Comparison of ENCODE assay signal across 21 cellular contexts in genomic region chr13:24207841-24208240, GRCh38. TPM values are rescaled to one million over a fixed set of nuclear protein-coding genes. Genes with fewer than 3 reads are reported as not detected.
DNase-seq lines count a peak whose midpoint lies in the region; ATAC-seq, FAIRE-seq and TF ChIP-seq lines count a peak whose summit lies in the region.
"Had no signal": no experiment of that assay in that cellular context is flagged by ENCODE, and none has a peak within 500 bp of the region (broad histone marks: within the 10 kb centered on the region; RNA-seq: fewer than 3 reads in every experiment).

No MANE protein-coding gene starts in this region.

- H3K27me3 ChIP-seq in astrocyte (ENCODE audit: insufficient read depth, low read length), result no peaks in the 10 kb centered on the region
- no peaks in the 10 kb centered on the region for H3K27me3 ChIP-seq in pancreas
- H3K27me3 ChIP-seq: tibial artery had no signal

- peak; percentile 18 for DNase-seq in COR-L47 (lab: John Stamatoyannopoulos, UW)
- DNase-seq in NCI-H1105 (lab: John Stamatoyannopoulos, UW), result peak; percentile 30
- no peak for DNase-seq in astrocyte (ENCODE audit: low read depth)
- DNase-seq in pancreas, result no peak
- DNase-seq: activated CD4-positive, CD25-positive, alpha-beta regulatory T cell treated with anti-CD3 and anti-CD28 coated beads, Interleukin-2, amount 50 U/mL, for 72 hours; activated CD8-positive, alpha-beta memory T cell treated with anti-CD3 and anti-CD28 coated beads for 24 hours; activated T-cell treated with anti-CD3 and anti-CD28 coated beads, Interleukin-2, amount 50 U/mL, for 48 hours; endodermal cell; midbrain; NCI-H1694; posterior cingulate gyrus; SK-N-SH; stimulated activated CD4-positive, alpha-beta T cell treated with anti-CD3 and anti-CD28 coated beads, Interleukin-2, amount 100 ng/mL, for 24 hours; stimulated activated naive CD4-positive, alpha-beta T cell treated with Interleukin-2 at 50 U/mL for 16 hours had no signal

- FAIRE-seq in astrocyte (lab: Jason Lieb, UNC) (no peak), pancreas (lab: Jason Lieb, UNC) (no peak)
- FAIRE-seq: colon had no signal

- H3K27ac ChIP-seq in astrocyte (ENCODE audit: low read depth, low read length) (no peak overlapping the region), pancreas (peak overlapping the region; percentile 11 to 77 (median 36))
- H3K27ac ChIP-seq: tibial artery had no signal

- no peak overlapping the region for H3K27ac Mint-ChIP-seq in astrocyte (ENCODE audit: unreplicated experiment)
- H3K27ac Mint-ChIP-seq: activated naive CD4-positive, alpha-beta T cell treated with anti-CD3 and anti-CD28 coated beads, Interleukin-2, amount 50 U/mL, for 24 hours; endodermal cell; natural killer cell treated with Interleukin-12 subunit alpha and Interleukin-12 subunit beta and Interleukin-15 and Interleukin-18, amount 100 ng/mL, for 72 hours had no signal

- H3K4me3 Mint-ChIP-seq in astrocyte (ENCODE audit: unreplicated experiment), result no peak overlapping the region
- H3K4me3 Mint-ChIP-seq: activated naive CD4-positive, alpha-beta T cell treated with anti-CD3 and anti-CD28 coated beads, Interleukin-2, amount 50 U/mL, for 24 hours; endodermal cell; natural killer cell treated with Interleukin-12 subunit alpha and Interleukin-12 subunit beta and Interleukin-15 and Interleukin-18, amount 100 ng/mL, for 72 hours had no signal

- peak overlapping the region; percentile 55 for H3K4me2 ChIP-seq in astrocyte (ENCODE audit: low read length)
- H3K4me2 ChIP-seq: SK-N-SH had no signal

- peak overlapping the region; percentile 1 for H3K9ac ChIP-seq in astrocyte (ENCODE audit: low read length)
- H3K9ac ChIP-seq: SK-N-SH had no signal

- H3K79me2 ChIP-seq in astrocyte (ENCODE audit: insufficient read depth, low read length), result no peaks in the 10 kb centered on the region

- no peaks in the 10 kb centered on the region for H3K36me3 Mint-ChIP-seq in astrocyte (ENCODE audit: low read depth, unreplicated experiment)
- H3K36me3 Mint-ChIP-seq: activated naive CD4-positive, alpha-beta T cell treated with anti-CD3 and anti-CD28 coated beads, Interleukin-2, amount 50 U/mL, for 24 hours had no signal

- H4K20me1 ChIP-seq in astrocyte (ENCODE audit: insufficient read depth, low read length), result no peaks in the 10 kb centered on the region

- intact Hi-C loops in pancreas (cut with DNase I), result no loop called here

- WGBS in pancreas, 2 donors, result 37 to 40% methylated on average over 6 of the region's 6 CpGs

- H3K36me3 ChIP-seq in astrocyte (ENCODE audit: insufficient read depth, low read length) (no peaks in the 10 kb centered on the region), pancreas (no peaks in the 10 kb centered on the region)
- H3K36me3 ChIP-seq: tibial artery had no signal

- no peak for TF ChIP-seq CTCF in astrocyte (IDR thresholded peaks at IDR 0.05; ENCODE audit: insufficient read depth, low read depth, low read length)
- TF ChIP-seq CTCF in pancreas (IDR thresholded peaks at IDR 0.05), result no peak

- H3K4me1 ChIP-seq in astrocyte (ENCODE audit: insufficient read depth, low read length), result peaks cover 15% of the 10 kb centered on the region
- H3K4me1 ChIP-seq in pancreas, result peaks cover 37 to 44% (median 39%) of the 10 kb centered on the region in 3 donors
- H3K4me1 ChIP-seq: tibial artery had no signal

- ATAC-seq in pancreas, result peak in 2 of 4 donors; percentile 5 to 17
- ATAC-seq in HG02870 (IDR thresholded peaks at IDR 0.05; ENCODE audit: unreplicated experiment), result no peak
- ATAC-seq in HG03439 (IDR thresholded peaks at IDR 0.05; ENCODE audit: unreplicated experiment), result no peak
- no peak for ATAC-seq in HG03045 (IDR thresholded peaks at IDR 0.05; ENCODE audit: unreplicated experiment)
- ATAC-seq: natural killer cell treated with Interleukin-12 subunit alpha and Interleukin-12 subunit beta and Interleukin-15 and Interleukin-18, amount 100 ng/mL, for 72 hours had no signal

- H3K27me3 Mint-ChIP-seq in astrocyte (ENCODE audit: low read depth, unreplicated experiment), result no peaks in the 10 kb centered on the region

- H2AFZ ChIP-seq in astrocyte (ENCODE audit: low read depth, low read length), result no peak overlapping the region

- H3K4me3 ChIP-seq in astrocyte (ENCODE audit: insufficient read depth, low read depth, low read length), result no peak overlapping the region
- H3K4me3 ChIP-seq in pancreas, result no peak overlapping the region
- H3K4me3 ChIP-seq: tibial artery had no signal

- H3K9me3 ChIP-seq in astrocyte (ENCODE audit: insufficient read depth, low read depth, low read length), result no peaks in the 10 kb centered on the region
- no peaks in the 10 kb centered on the region for H3K9me3 ChIP-seq in pancreas
- H3K9me3 ChIP-seq: SK-N-SH, tibial artery had no signal

- peaks cover 6% of the 10 kb centered on the region for H3K9me3 Mint-ChIP-seq in astrocyte (ENCODE audit: unreplicated experiment)
- H3K9me3 Mint-ChIP-seq: activated naive CD4-positive, alpha-beta T cell treated with anti-CD3 and anti-CD28 coated beads, Interleukin-2, amount 50 U/mL, for 24 hours; endodermal cell; natural killer cell treated with Interleukin-12 subunit alpha and Interleukin-12 subunit beta and Interleukin-15 and Interleukin-18, amount 100 ng/mL, for 72 hours had no signal

- peaks cover 36% of the 10 kb centered on the region for H3K4me1 Mint-ChIP-seq in astrocyte (ENCODE audit: low read depth, unreplicated experiment)

RNA-seq across cellular contexts. Expression of gene SPATA13, which starts 47.3 kb away (rescaled TPM):
- total RNA-seq in astrocyte (6.2 and 6.7 TPM in 2 replicates), pancreas (10 to 100 TPM; 38.1 to 65.7 (median 53.9) TPM)
- 10 to 100 TPM; 46.0 to 71.2 TPM for polyA plus RNA-seq in pancreas

Comparison
In these comparisons a context has a peak if more than half of its experiments do, and no peak if none do; other contexts are left out.
1. DNase-seq: peak in COR-L47 (single experiment) and NCI-H1105 (single experiment); none in astrocyte (single experiment) and pancreas (0 of 6).